ENCODE assay signal across 21 cellular contexts in the genomic region with DNA sequence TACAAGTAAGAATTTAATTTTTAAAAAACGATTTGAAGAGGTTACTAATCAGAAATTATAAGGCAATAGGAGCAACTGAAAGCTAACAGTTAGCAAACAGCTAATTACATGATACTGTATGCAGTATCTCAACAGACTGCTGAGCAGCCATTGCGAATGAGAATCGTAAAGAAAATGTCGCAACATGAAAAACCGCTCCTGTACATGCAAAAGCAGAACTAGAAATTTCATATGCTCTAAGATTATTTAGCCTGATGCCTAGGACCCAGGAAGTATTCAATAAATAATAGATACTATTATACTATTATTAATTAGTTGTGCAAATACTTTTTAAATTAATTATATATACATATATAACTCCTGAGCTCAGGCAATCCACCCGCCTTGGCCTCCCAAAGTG.
"Had no signal": no experiment of that assay in that cellular context is flagged by ENCODE, and none has a peak within 500 bp of the region (broad histone marks: within the 10 kb centered on the region; RNA-seq: fewer than 3 reads in every experiment).

No MANE protein-coding gene starts in this region.

- FAIRE-seq: kidney, pancreas had no signal

- H3K9me3 ChIP-seq: ascending aorta, colonic mucosa, gastrocnemius medialis, heart left ventricle, pancreas, sigmoid colon, stomach, testis had no signal

- ATAC-seq: activated CD8-positive, alpha-beta T cell treated with anti-CD3 and anti-CD28 coated beads for 36 hours; activated T-cell treated with anti-CD3 and anti-CD28 coated beads, Interleukin-2, amount 50 U/mL, for 4 hours; gastrocnemius medialis; heart left ventricle; left lobe of liver; natural killer cell; pancreas; stimulated activated effector memory CD8-positive, alpha-beta T cell treated with anti-CD3 and anti-CD28 coated beads, Interleukin-12 subunit alpha, Interleukin-12 subunit beta, amount 100 ng/mL, for 72 hours had no signal

- H3K4me1 Mint-ChIP-seq: activated naive CD4-positive, alpha-beta T cell treated with anti-CD3 and anti-CD28 coated beads, Interleukin-2, amount 10 ng/mL, durations not matched to agents 7 days and 5 days; central memory CD8-positive, alpha-beta T cell; natural killer cell; stimulated activated effector memory CD8-positive, alpha-beta T cell treated with anti-CD3 and anti-CD28 coated beads, Interleukin-12 subunit alpha, Interleukin-12 subunit beta, amount 100 ng/mL, for 72 hours had no signal

- DNase-seq: activated CD4-positive, alpha-beta T cell treated with anti-CD3 and anti-CD28 coated beads, Interleukin-2, amount 10 ng/mL, durations not matched to agents 24 days and 14 days; activated CD8-positive, alpha-beta T cell treated with anti-CD3 and anti-CD28 coated beads for 36 hours; activated naive CD4-positive, alpha-beta T cell treated with anti-CD3 and anti-CD28 coated beads, Interleukin-2, amount 10 ng/mL, durations not matched to agents 7 days and 5 days; activated T-cell treated with anti-CD3 and anti-CD28 coated beads, Interleukin-2, amount 50 U/mL, for 4 hours; colonic mucosa; gastrocnemius medialis; heart left ventricle; natural killer cell; pancreas; sigmoid colon; stimulated activated CD4-positive, alpha-beta T cell treated with anti-CD3 and anti-CD28 coated beads, Interleukin-4, amount 100 ng/mL, for 24 hours; stomach; T-helper 9 cell; testis had no signal

- H3K27me3 Mint-ChIP-seq: activated CD8-positive, alpha-beta T cell treated with anti-CD3 and anti-CD28 coated beads for 36 hours; type B pancreatic cell had no signal

- H3K36me3 Mint-ChIP-seq: activated naive CD4-positive, alpha-beta T cell treated with anti-CD3 and anti-CD28 coated beads, Interleukin-2, amount 10 ng/mL, durations not matched to agents 7 days and 5 days; natural killer cell; stimulated activated effector memory CD8-positive, alpha-beta T cell treated with anti-CD3 and anti-CD28 coated beads, Interleukin-12 subunit alpha, Interleukin-12 subunit beta, amount 100 ng/mL, for 72 hours; type B pancreatic cell had no signal

- H3K4me3 Mint-ChIP-seq: activated CD4-positive, alpha-beta T cell treated with anti-CD3 and anti-CD28 coated beads, Interleukin-2, amount 10 ng/mL, durations not matched to agents 24 days and 14 days; activated CD8-positive, alpha-beta T cell treated with anti-CD3 and anti-CD28 coated beads for 36 hours; activated naive CD4-positive, alpha-beta T cell treated with anti-CD3 and anti-CD28 coated beads, Interleukin-2, amount 10 ng/mL, durations not matched to agents 7 days and 5 days; activated T-cell treated with anti-CD3 and anti-CD28 coated beads, Interleukin-2, amount 50 U/mL, for 4 hours; central memory CD8-positive, alpha-beta T cell; natural killer cell; stimulated activated effector memory CD8-positive, alpha-beta T cell treated with anti-CD3 and anti-CD28 coated beads, Interleukin-12 subunit alpha, Interleukin-12 subunit beta, amount 100 ng/mL, for 72 hours; type B pancreatic cell had no signal

- H3K9me3 Mint-ChIP-seq: activated CD4-positive, alpha-beta T cell treated with anti-CD3 and anti-CD28 coated beads, Interleukin-2, amount 10 ng/mL, durations not matched to agents 24 days and 14 days; activated CD8-positive, alpha-beta T cell treated with anti-CD3 and anti-CD28 coated beads for 36 hours; activated naive CD4-positive, alpha-beta T cell treated with anti-CD3 and anti-CD28 coated beads, Interleukin-2, amount 10 ng/mL, durations not matched to agents 7 days and 5 days; activated T-cell treated with anti-CD3 and anti-CD28 coated beads, Interleukin-2, amount 50 U/mL, for 4 hours; central memory CD8-positive, alpha-beta T cell; natural killer cell; stimulated activated effector memory CD8-positive, alpha-beta T cell treated with anti-CD3 and anti-CD28 coated beads, Interleukin-12 subunit alpha, Interleukin-12 subunit beta, amount 100 ng/mL, for 72 hours had no signal

- H3K27ac Mint-ChIP-seq: activated CD4-positive, alpha-beta T cell treated with anti-CD3 and anti-CD28 coated beads, Interleukin-2, amount 10 ng/mL, durations not matched to agents 24 days and 14 days; activated CD8-positive, alpha-beta T cell treated with anti-CD3 and anti-CD28 coated beads for 36 hours; activated naive CD4-positive, alpha-beta T cell treated with anti-CD3 and anti-CD28 coated beads, Interleukin-2, amount 10 ng/mL, durations not matched to agents 7 days and 5 days; natural killer cell; stimulated activated effector memory CD8-positive, alpha-beta T cell treated with anti-CD3 and anti-CD28 coated beads, Interleukin-12 subunit alpha, Interleukin-12 subunit beta, amount 100 ng/mL, for 72 hours; type B pancreatic cell had no signal

- H3K36me3 ChIP-seq: ascending aorta, colonic mucosa, gastrocnemius medialis, heart left ventricle, pancreas, sigmoid colon, stomach had no signal

- H3K27me3 ChIP-seq: ascending aorta, colonic mucosa, gastrocnemius medialis, heart left ventricle, pancreas, sigmoid colon, stomach, testis had no signal

- H3K4me1 ChIP-seq: ascending aorta, colonic mucosa, pancreas, testis had no signal

- H3K27ac ChIP-seq: ascending aorta, colonic mucosa, gastrocnemius medialis, pancreas, sigmoid colon, stomach, testis had no signal

- H3K4me3 ChIP-seq: ascending aorta, colonic mucosa, gastrocnemius medialis, heart left ventricle, lung, pancreas, sigmoid colon, stomach, testis had no signal
